In genomic region chr19:29807178-29807577, GRCh38 we compare ENCODE assay signal across 20 cellular contexts. TPM values are rescaled to one million over a fixed set of nuclear protein-coding genes. Genes with fewer than 3 reads are reported as not detected.
DNase-seq lines count a peak whose midpoint lies in the region; TF ChIP-seq lines count a peak whose summit lies in the region.
"Had no signal": no experiment of that assay in that cellular context is flagged by ENCODE, and none has a peak within 500 bp of the region (broad histone marks: within the 10 kb centered on the region; RNA-seq: fewer than 3 reads in every experiment).

No MANE protein-coding gene starts in this region.

- peak overlapping the region in 1 of 2 experiments; percentile 11 for H2BK12ac ChIP-seq in mesenchymal stem cell (ENCODE audit: low read length in 2 of 2)

- TF ChIP-seq CTCF in HEK293 (tag by site-specific recombination; IDR thresholded peaks at IDR 0.05) (no peak), chondrocyte (IDR thresholded peaks at IDR 0.05) (no peak), prostate gland (IDR thresholded peaks at IDR 0.05) (no peak), testis (IDR thresholded peaks at IDR 0.05) (no peak)

- H3K27me3 ChIP-seq in mesenchymal stem cell (ENCODE audit: control insufficient read depth in 1 of 2, insufficient read depth in 1 of 2, low read length in 2 of 2): no peaks in the 10 kb centered on the region
- H3K27me3 ChIP-seq in prostate gland (replicated peaks; ENCODE audit: insufficient read depth): no peaks in the 10 kb centered on the region
- H3K27me3 ChIP-seq in testis: no peaks in the 10 kb centered on the region
- H3K27me3 ChIP-seq: BE2C; BLaER1 treated with 17β-estradiol and CSF1 and Interleukin-3, amounts not matched to agents 10 nM and 100 nM had no signal

- intact Hi-C loops in prostate gland (cut with DNase I) (no loop called here), testis (cut with DNase I; ENCODE audit: low total_unique reads) (no loop called here)

- peak overlapping the region; percentile 45 for H4K91ac ChIP-seq in mesenchymal stem cell (ENCODE audit: low read length)

- 97% methylated on average over 6 of the region's 6 CpGs for WGBS in mesenchymal stem cell
- 58% methylated on average over 6 of the region's 6 CpGs for WGBS in prostate gland
- WGBS in testis, 2 donors: 55 to 82% methylated on average over 4 to 6 of the region's 6 CpGs

- H3K4me1 Mint-ChIP-seq in chondrocyte (ENCODE audit: low read depth): no peaks in the 10 kb centered on the region

- no peak overlapping the region for H3K18ac ChIP-seq in mesenchymal stem cell (ENCODE audit: low read depth in 1 of 2, low read length in 2 of 2)

- POLR2A ChIA-PET in HEK293 (lab: Yijun Ruan, JAX): interaction anchor here (0.6 to 2.1 kb wide), 2 partner anchors 38 to 134 kb away, joined by 4 to 18 read pairs; no protein-coding TSS in a partner anchor

- CTCF ChIA-PET in HEK293 (lab: Yijun Ruan, JAX): interaction anchor here (0.6 to 2.8 kb wide), 3 partner anchors 35 to 55 kb away, joined by 5 to 11 read pairs (median 10); no protein-coding TSS in a partner anchor

- H3K4me1 ChIP-seq in HEK293 (ENCODE audit: control insufficient read depth, insufficient read depth, low read length): peaks cover 6% of the 10 kb centered on the region
- H3K4me1 ChIP-seq in mesenchymal stem cell (ENCODE audit: control insufficient read depth, insufficient read depth, low read depth, low read length): peaks cover 5% of the 10 kb centered on the region
- H3K4me1 ChIP-seq in prostate gland (replicated peaks): no peaks in the 10 kb centered on the region
- peaks cover 19% of the 10 kb centered on the region for H3K4me1 ChIP-seq in testis

- H4K8ac ChIP-seq in mesenchymal stem cell (ENCODE audit: low read length): peak overlapping the region; percentile 46

- peak overlapping the region; percentile 84 for H2BK15ac ChIP-seq in mesenchymal stem cell (ENCODE audit: low read depth, poor library complexity, severe bottlenecking)

- no peak overlapping the region for H3K4ac ChIP-seq in mesenchymal stem cell (ENCODE audit: low read depth in 1 of 2, low read length in 2 of 2)

- H3K4me2 ChIP-seq in mesenchymal stem cell (ENCODE audit: low read length, poor library complexity, severe bottlenecking): no peak overlapping the region
- H3K4me2 ChIP-seq: A549; BLaER1 treated with 17β-estradiol and CSF1 and Interleukin-3, amounts not matched to agents 10 nM and 100 nM had no signal

- TF ChIP-seq POLR2A in prostate gland (IDR thresholded peaks at IDR 0.05): no peak
- no peak for TF ChIP-seq POLR2A in testis (IDR thresholded peaks at IDR 0.05)

- H3K4me3 ChIP-seq in HEK293 (ENCODE audit: low read depth, low read length): no peak overlapping the region
- no peak overlapping the region for H3K4me3 ChIP-seq in mesenchymal stem cell (ENCODE audit: insufficient read depth in 1 of 2, low read depth in 1 of 2, low read length in 2 of 2)
- H3K4me3 ChIP-seq in prostate gland: no peak overlapping the region
- H3K4me3 ChIP-seq in testis: no peak overlapping the region
- H3K4me3 ChIP-seq: A549; BLaER1 treated with 17β-estradiol and CSF1 and Interleukin-3, amounts not matched to agents 10 nM and 100 nM; HAP-1 had no signal

- H3K9ac ChIP-seq in mesenchymal stem cell (ENCODE audit: low read length): no peak overlapping the region
- H3K9ac ChIP-seq: BLaER1 treated with 17β-estradiol and CSF1 and Interleukin-3, amounts not matched to agents 10 nM and 100 nM had no signal

- no peaks in the 10 kb centered on the region for H3K9me3 Mint-ChIP-seq in chondrocyte (ENCODE audit: low read depth)
- H3K9me3 Mint-ChIP-seq: CD4-positive, alpha-beta T cell; CD8-positive, alpha-beta memory T cell had no signal

- H3K9me3 ChIP-seq in HEK293 (ENCODE audit: control insufficient read depth, insufficient read depth, low read depth, low read length) (no peaks in the 10 kb centered on the region), mesenchymal stem cell (ENCODE audit: control insufficient read depth, low read length) (no peaks in the 10 kb centered on the region), prostate gland (no peaks in the 10 kb centered on the region), testis (no peaks in the 10 kb centered on the region)
- H3K9me3 ChIP-seq: A549; BE2C; BLaER1 treated with 17β-estradiol and CSF1 and Interleukin-3, amounts not matched to agents 10 nM and 100 nM; HAP-1 had no signal

- H3K27me3 Mint-ChIP-seq in chondrocyte (ENCODE audit: low read depth): no peaks in the 10 kb centered on the region
- H3K27me3 Mint-ChIP-seq: CD4-positive, alpha-beta T cell had no signal

- H3K4me3 Mint-ChIP-seq in chondrocyte (ENCODE audit: unreplicated experiment): no peak overlapping the region
- H3K4me3 Mint-ChIP-seq: CD14-positive monocyte; CD4-positive, alpha-beta T cell; CD8-positive, alpha-beta memory T cell had no signal

- H3K36me3 ChIP-seq in HEK293 (ENCODE audit: control insufficient read depth in 2 of 2, insufficient read depth in 1 of 2, low read length in 2 of 2) (no peaks in the 10 kb centered on the region), mesenchymal stem cell (ENCODE audit: control insufficient read depth in 1 of 2, insufficient read depth in 2 of 2, low read depth in 1 of 2, low read length in 2 of 2) (no peaks in the 10 kb centered on the region), prostate gland (no peaks in the 10 kb centered on the region), testis (ENCODE audit: low read depth, missing control alignments) (no peaks in the 10 kb centered on the region)
- H3K36me3 ChIP-seq: BE2C; BLaER1 treated with 17β-estradiol and CSF1 and Interleukin-3, amounts not matched to agents 10 nM and 100 nM; HAP-1 had no signal

- H2AFZ ChIP-seq in mesenchymal stem cell (ENCODE audit: low read depth, low read length): no peak overlapping the region

- H3K14ac ChIP-seq in mesenchymal stem cell (ENCODE audit: low read length in 2 of 2): peak overlapping the region in 1 of 2 experiments; percentile 11

- H3K23ac ChIP-seq in mesenchymal stem cell (ENCODE audit: low read length in 2 of 2): no peak overlapping the region

- H3K27ac ChIP-seq in HEK293 (ENCODE audit: extremely low read depth, low read depth, low read length) (no peak overlapping the region), mesenchymal stem cell (ENCODE audit: low read length, poor library complexity, severe bottlenecking) (no peak overlapping the region), prostate gland (no peak overlapping the region), testis (no peak overlapping the region)
- H3K27ac ChIP-seq: A549; BLaER1 treated with 17β-estradiol and CSF1 and Interleukin-3, amounts not matched to agents 10 nM and 100 nM had no signal

- peak; percentile 80 for DNase-seq in chondrocyte (ENCODE audit: low spot score)
- no peak for DNase-seq in mesenchymal stem cell
- DNase-seq in prostate gland (ENCODE audit: low spot score): peak; percentile 25
- DNase-seq in NCI-H1930 (lab: John Stamatoyannopoulos, UW): no peak
- DNase-seq in DMS53 (lab: John Stamatoyannopoulos, UW): no peak
- DNase-seq in testis: no peak
- DNase-seq: 8988T; ACHN; AML-193; BE2C; CD4-positive, alpha-beta T cell; CD8-positive, alpha-beta memory T cell; DMS 273 treated with DMSO at 0.1 percent for 48 hours; DND-41; GOT3 had no signal

- no peak overlapping the region for H2AK5ac ChIP-seq in mesenchymal stem cell (ENCODE audit: low read length, severe bottlenecking)

- H3K79me1 ChIP-seq in mesenchymal stem cell (replicated peaks; ENCODE audit: low read length, poor library complexity, severe bottlenecking): no peaks in the 10 kb centered on the region

- no peaks in the 10 kb centered on the region for H3K36me3 Mint-ChIP-seq in chondrocyte (ENCODE audit: low read depth)
- H3K36me3 Mint-ChIP-seq: CD14-positive monocyte; CD8-positive, alpha-beta memory T cell had no signal

- no peak overlapping the region for H2BK120ac ChIP-seq in mesenchymal stem cell (ENCODE audit: low read depth, low read length)

- H2BK5ac ChIP-seq in mesenchymal stem cell (ENCODE audit: low read depth, low read length, poor library complexity, severe bottlenecking): no peak overlapping the region

- H3K27ac Mint-ChIP-seq in chondrocyte (ENCODE audit: unreplicated experiment): no peak overlapping the region
- H3K27ac Mint-ChIP-seq: CD14-positive monocyte; CD4-positive, alpha-beta T cell; CD8-positive, alpha-beta memory T cell had no signal

TF ChIP-seq in HEK293, 187 proteins besides CTCF, POLR2A, EP300 and RAD21 (continues in another document):
- TF ChIP-seq REST (tag by site-specific recombination; IDR thresholded peaks at IDR 0.05): no peak
- TF ChIP-seq OVOL3 (tag by site-specific recombination; IDR thresholded peaks at IDR 0.05): no peak
- TF ChIP-seq ZBTB8A (tag by site-specific recombination; IDR thresholded peaks at IDR 0.05): no peak
- TF ChIP-seq GLIS1 (tag by site-specific recombination; IDR thresholded peaks at IDR 0.05): 0 out of 2 replicates have a peak, but pooled peaks have one; percentile 11
- no peak for TF ChIP-seq KLF10 (tag by site-specific recombination; IDR thresholded peaks at IDR 0.05)
- TF ChIP-seq TRIM28 (IDR thresholded peaks at IDR 0.05; ENCODE audit: borderline replicate concordance, low read length): no peak

RNA-seq across cellular contexts. Expression of gene CCNE1, which starts 4.6 kb away (rescaled TPM):
- 7.6 to 13.4 TPM (median 8.2 TPM) in 3 replicates for total RNA-seq in chondrocyte
- 9.8 TPM for polyA plus RNA-seq in mesenchymal stem cell (2013, experiment 1 of 2)
- polyA plus RNA-seq in mesenchymal stem cell (2013, experiment 2 of 2): 9.8 TPM
- total RNA-seq in prostate gland: 1 to 10 TPM; 1.6 to 8.0 TPM
- total RNA-seq in testis: 10 to 100 TPM; 16.3 to 17.6 TPM
- 32.2 TPM for polyA plus RNA-seq in testis (ENCODE audit: insufficient read depth, low read depth, low replicate concordance)
- polyA plus RNA-seq: CD14-positive monocyte had no signal

Comparison
In these comparisons a context has a peak if more than half of its experiments do, and no peak if none do; other contexts are left out.
1. DNase-seq: peak in chondrocyte (single experiment) and prostate gland (single experiment); none in mesenchymal stem cell (single experiment), NCI-H1930 (0 of 2), DMS53 (single experiment) and testis (single experiment).